In the genomic region with DNA sequence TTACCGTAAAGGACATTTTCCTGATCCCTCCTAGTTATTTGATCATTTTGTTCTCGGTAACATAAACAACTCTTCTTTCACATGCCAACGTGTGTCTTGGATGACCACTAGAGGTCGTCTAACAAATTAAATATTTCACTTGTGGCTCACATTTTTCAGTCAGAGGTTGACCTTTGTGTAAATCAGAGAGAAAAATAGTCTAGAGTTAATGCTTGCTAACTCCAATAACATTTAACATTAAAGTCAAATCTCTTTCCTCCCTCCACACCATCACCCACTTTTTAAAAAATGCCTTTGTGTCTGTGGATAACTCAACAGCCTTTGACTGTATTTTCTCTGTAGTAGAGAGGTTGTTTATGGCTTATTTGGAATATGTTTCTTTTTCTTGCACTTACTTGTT, we compare ENCODE assay signal across 8 cellular contexts.
DNase-seq lines count a peak whose midpoint lies in the region; ATAC-seq, FAIRE-seq and TF ChIP-seq lines count a peak whose summit lies in the region.

No MANE protein-coding gene starts in this region.

- intact Hi-C loops in activated CD4-positive, alpha-beta memory T cell treated with anti-CD3 and anti-CD28 coated beads for 36 hours (cut with micrococcal nuclease) = loop anchor here (1.0 to 2.0 kb wide), 3 partner anchors 72 to 888 kb away; no protein-coding TSS in a partner anchor
- intact Hi-C loops in left ventricle myocardium inferior (cut with micrococcal nuclease) = no loop called here

- H3K9me3 ChIP-seq in left ventricle myocardium inferior (replicated peaks) (no peaks in the 10 kb centered on the region), small intestine (ENCODE audit: control insufficient read depth, low read depth) (no peaks in the 10 kb centered on the region)

- POLR2A ChIA-PET in activated CD4-positive, alpha-beta memory T cell treated with anti-CD3 and anti-CD28 coated beads, Interleukin-2, amount 10 ng/mL, durations not matched to agents 7 days and 5 days (lab: Charles Lee) = no interaction called here
- POLR2A ChIA-PET in activated CD4-positive, alpha-beta memory T cell treated with anti-CD3 and anti-CD28 coated beads for 36 hours (lab: Charles Lee) = no interaction called here
- POLR2A ChIA-PET in WTC11 (lab: Charles Lee) = no interaction called here

- no peak for DNase-seq in activated CD4-positive, alpha-beta memory T cell treated with anti-CD3 and anti-CD28 coated beads, Interleukin-2, amount 10 ng/mL, durations not matched to agents 7 days and 5 days
- DNase-seq in activated CD4-positive, alpha-beta memory T cell treated with anti-CD3 and anti-CD28 coated beads for 36 hours = no peak
- peak; percentile 12 for DNase-seq in H7
- DNase-seq in NCI-H1048 (lab: John Stamatoyannopoulos, UW) = peak; percentile 39
- no peak for DNase-seq in WTC11 (ENCODE audit: low spot score)
- DNase-seq in left ventricle myocardium inferior = no peak
- DNase-seq in small intestine = peak; percentile 71
- DNase-seq in islet precursor cell = no peak

- H3K27ac ChIP-seq in left ventricle myocardium inferior (replicated peaks) = no peak overlapping the region
- H3K27ac ChIP-seq in small intestine (ENCODE audit: low read depth in 1 of 2, low read length in 1 of 2) = no peak overlapping the region

- H3K27ac Mint-ChIP-seq in activated CD4-positive, alpha-beta memory T cell treated with anti-CD3 and anti-CD28 coated beads, Interleukin-2, amount 10 ng/mL, durations not matched to agents 7 days and 5 days = peak overlapping the region; percentile 38
- H3K27ac Mint-ChIP-seq in activated CD4-positive, alpha-beta memory T cell treated with anti-CD3 and anti-CD28 coated beads for 36 hours = no peak overlapping the region
- no peak overlapping the region for H3K27ac Mint-ChIP-seq in WTC11

- H3K27me3 Mint-ChIP-seq in activated CD4-positive, alpha-beta memory T cell treated with anti-CD3 and anti-CD28 coated beads, Interleukin-2, amount 10 ng/mL, durations not matched to agents 7 days and 5 days = no peaks in the 10 kb centered on the region
- no peaks in the 10 kb centered on the region for H3K27me3 Mint-ChIP-seq in activated CD4-positive, alpha-beta memory T cell treated with anti-CD3 and anti-CD28 coated beads for 36 hours
- no peaks in the 10 kb centered on the region for H3K27me3 Mint-ChIP-seq in WTC11 (ENCODE audit: low read depth)

- peaks cover 20% of the 10 kb centered on the region for H3K4me1 Mint-ChIP-seq in activated CD4-positive, alpha-beta memory T cell treated with anti-CD3 and anti-CD28 coated beads, Interleukin-2, amount 10 ng/mL, durations not matched to agents 7 days and 5 days
- peaks cover 29% of the 10 kb centered on the region for H3K4me1 Mint-ChIP-seq in activated CD4-positive, alpha-beta memory T cell treated with anti-CD3 and anti-CD28 coated beads for 36 hours (ENCODE audit: low read depth)
- no peaks in the 10 kb centered on the region for H3K4me1 Mint-ChIP-seq in WTC11

- FAIRE-seq in small intestine (lab: Jason Lieb, UNC) = peak; percentile 88

- peaks cover 12% of the 10 kb centered on the region for H3K36me3 Mint-ChIP-seq in activated CD4-positive, alpha-beta memory T cell treated with anti-CD3 and anti-CD28 coated beads, Interleukin-2, amount 10 ng/mL, durations not matched to agents 7 days and 5 days (ENCODE audit: low read depth)
- H3K36me3 Mint-ChIP-seq in activated CD4-positive, alpha-beta memory T cell treated with anti-CD3 and anti-CD28 coated beads for 36 hours = peaks cover 1% of the 10 kb centered on the region
- H3K36me3 Mint-ChIP-seq in WTC11 = no peaks in the 10 kb centered on the region

- H3K4me1 ChIP-seq in left ventricle myocardium inferior (peaks cover 27% of the 10 kb centered on the region), small intestine (ENCODE audit: control insufficient read depth in 2 of 2, insufficient read depth in 1 of 2, low read depth in 1 of 2, low read length in 1 of 2) (no peaks in the 10 kb centered on the region)

- ATAC-seq in WTC11 = peak; percentile 41; the same call in 1 of the 2 replicates

- peak; percentile 48 for TF ChIP-seq CTCF in WTC11 (IDR thresholded peaks at IDR 0.05)
- peak; percentile 77 for TF ChIP-seq CTCF in left ventricle myocardium inferior (IDR thresholded peaks at IDR 0.05; ENCODE audit: borderline replicate concordance)

- peaks cover 4% of the 10 kb centered on the region for H3K9me3 Mint-ChIP-seq in activated CD4-positive, alpha-beta memory T cell treated with anti-CD3 and anti-CD28 coated beads, Interleukin-2, amount 10 ng/mL, durations not matched to agents 7 days and 5 days
- H3K9me3 Mint-ChIP-seq in activated CD4-positive, alpha-beta memory T cell treated with anti-CD3 and anti-CD28 coated beads for 36 hours = no peaks in the 10 kb centered on the region
- H3K9me3 Mint-ChIP-seq in WTC11 = no peaks in the 10 kb centered on the region

- H3K36me3 ChIP-seq in H7 (replicated peaks; ENCODE audit: control insufficient read depth, insufficient read depth, low read length) (no peaks in the 10 kb centered on the region), left ventricle myocardium inferior (no peaks in the 10 kb centered on the region), small intestine (ENCODE audit: control insufficient read depth in 2 of 2, insufficient read depth in 2 of 2, low read length in 2 of 2) (no peaks in the 10 kb centered on the region)

- no peak overlapping the region for H3K4me3 Mint-ChIP-seq in activated CD4-positive, alpha-beta memory T cell treated with anti-CD3 and anti-CD28 coated beads, Interleukin-2, amount 10 ng/mL, durations not matched to agents 7 days and 5 days
- H3K4me3 Mint-ChIP-seq in activated CD4-positive, alpha-beta memory T cell treated with anti-CD3 and anti-CD28 coated beads for 36 hours = no peak overlapping the region
- H3K4me3 Mint-ChIP-seq in WTC11 = no peak overlapping the region

- CTCF ChIA-PET in activated CD4-positive, alpha-beta memory T cell treated with anti-CD3 and anti-CD28 coated beads, Interleukin-2, amount 10 ng/mL, durations not matched to agents 7 days and 5 days (lab: Charles Lee) = interaction anchor here (0.6 to 1.3 kb wide), 4 partner anchors 12 to 133 kb away, joined by 3 read pairs; no protein-coding TSS in a partner anchor
- CTCF ChIA-PET in activated CD4-positive, alpha-beta memory T cell treated with anti-CD3 and anti-CD28 coated beads for 36 hours (lab: Charles Lee) = interaction anchor here (0.6 to 1.4 kb wide), 3 partner anchors 27 to 226 kb away, joined by 3 read pairs; no protein-coding TSS in a partner anchor
- CTCF ChIA-PET in WTC11 (lab: Charles Lee) = no interaction called here

- WGBS in small intestine, 3 donors = 2 to 4% (median 3%) methylated on average over 4 of the region's 4 CpGs

- H3K4me3 ChIP-seq in H7 (ENCODE audit: insufficient read depth, low read depth, low read length) (no peak overlapping the region), left ventricle myocardium inferior (no peak overlapping the region), small intestine (ENCODE audit: low read depth in 1 of 2, low read length in 2 of 2) (no peak overlapping the region)

- H3K27me3 ChIP-seq in H7 (ENCODE audit: control insufficient read depth, insufficient read depth, low read length) (no peaks in the 10 kb centered on the region), left ventricle myocardium inferior (ENCODE audit: low read depth) (no peaks in the 10 kb centered on the region), small intestine (ENCODE audit: control insufficient read depth in 2 of 2, insufficient read depth in 2 of 2, low read length in 2 of 2) (no peaks in the 10 kb centered on the region)

TF ChIP-seq in WTC11, 78 proteins besides CTCF, POLR2A, EP300 and RAD21 (continues in another document):
- TF ChIP-seq RELA (CRISPR knock-in tag; IDR thresholded peaks at IDR 0.05; ENCODE audit: borderline replicate concordance) = no peak
- TF ChIP-seq GABPB1 (CRISPR knock-in tag; IDR thresholded peaks at IDR 0.05) = no peak
- TF ChIP-seq OVOL2 (CRISPR knock-in tag; IDR thresholded peaks at IDR 0.05; ENCODE audit: borderline replicate concordance) = no peak
- no peak for TF ChIP-seq FOXK1 (CRISPR knock-in tag; IDR thresholded peaks at IDR 0.05)
- TF ChIP-seq CBFB (CRISPR knock-in tag; IDR thresholded peaks at IDR 0.05; ENCODE audit: low read depth) = no peak
- TF ChIP-seq, protein P1, sequence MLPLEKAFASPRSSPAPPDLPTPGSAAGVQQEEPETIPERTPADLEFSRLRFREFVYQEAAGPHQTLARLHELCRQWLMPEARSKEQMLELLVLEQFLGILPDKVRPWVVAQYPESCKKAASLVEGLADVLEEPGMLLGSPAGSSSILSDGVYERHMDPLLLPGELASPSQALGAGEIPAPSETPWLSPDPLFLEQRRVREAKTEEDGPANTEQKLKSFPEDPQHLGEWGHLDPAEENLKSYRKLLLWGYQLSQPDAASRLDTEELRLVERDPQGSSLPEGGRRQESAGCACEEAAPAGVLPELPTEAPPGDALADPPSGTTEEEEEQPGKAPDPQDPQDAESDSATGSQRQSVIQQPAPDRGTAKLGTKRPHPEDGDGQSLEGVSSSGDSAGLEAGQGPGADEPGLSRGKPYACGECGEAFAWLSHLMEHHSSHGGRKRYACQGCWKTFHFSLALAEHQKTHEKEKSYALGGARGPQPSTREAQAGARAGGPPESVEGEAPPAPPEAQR (CRISPR knock-in tag; IDR thresholded peaks at IDR 0.05) = no peak
- TF ChIP-seq, protein P2, sequence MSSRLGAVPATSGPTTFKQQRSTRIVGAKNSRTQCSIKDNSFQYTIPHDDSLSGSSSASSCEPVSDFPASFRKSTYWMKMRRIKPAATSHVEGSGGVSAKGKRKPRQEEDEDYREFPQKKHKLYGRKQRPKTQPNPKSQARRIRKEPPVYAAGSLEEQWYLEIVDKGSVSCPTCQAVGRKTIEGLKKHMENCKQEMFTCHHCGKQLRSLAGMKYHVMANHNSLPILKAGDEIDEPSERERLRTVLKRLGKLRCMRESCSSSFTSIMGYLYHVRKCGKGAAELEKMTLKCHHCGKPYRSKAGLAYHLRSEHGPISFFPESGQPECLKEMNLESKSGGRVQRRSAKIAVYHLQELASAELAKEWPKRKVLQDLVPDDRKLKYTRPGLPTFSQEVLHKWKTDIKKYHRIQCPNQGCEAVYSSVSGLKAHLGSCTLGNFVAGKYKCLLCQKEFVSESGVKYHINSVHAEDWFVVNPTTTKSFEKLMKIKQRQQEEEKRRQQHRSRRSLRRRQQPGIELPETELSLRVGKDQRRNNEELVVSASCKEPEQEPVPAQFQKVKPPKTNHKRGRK (CRISPR knock-in tag; IDR thresholded peaks at IDR 0.05; ENCODE audit: borderline replicate concordance) = no peak

Comparison
In these comparisons a context has a peak if more than half of its experiments do, and no peak if none do; other contexts are left out.
1. DNase-seq: peak in H7 (single experiment), NCI-H1048 (single experiment) and small intestine (single experiment); none in activated CD4-positive, alpha-beta memory T cell treated with anti-CD3 and anti-CD28 coated beads, Interleukin-2, amount 10 ng/mL, durations not matched to agents 7 days and 5 days (single experiment), activated CD4-positive, alpha-beta memory T cell treated with anti-CD3 and anti-CD28 coated beads for 36 hours (single experiment), WTC11 (single experiment), left ventricle myocardium inferior (single experiment) and islet precursor cell (single experiment).